ENCODE assay signal across 12 cellular contexts in the genomic region with DNA sequence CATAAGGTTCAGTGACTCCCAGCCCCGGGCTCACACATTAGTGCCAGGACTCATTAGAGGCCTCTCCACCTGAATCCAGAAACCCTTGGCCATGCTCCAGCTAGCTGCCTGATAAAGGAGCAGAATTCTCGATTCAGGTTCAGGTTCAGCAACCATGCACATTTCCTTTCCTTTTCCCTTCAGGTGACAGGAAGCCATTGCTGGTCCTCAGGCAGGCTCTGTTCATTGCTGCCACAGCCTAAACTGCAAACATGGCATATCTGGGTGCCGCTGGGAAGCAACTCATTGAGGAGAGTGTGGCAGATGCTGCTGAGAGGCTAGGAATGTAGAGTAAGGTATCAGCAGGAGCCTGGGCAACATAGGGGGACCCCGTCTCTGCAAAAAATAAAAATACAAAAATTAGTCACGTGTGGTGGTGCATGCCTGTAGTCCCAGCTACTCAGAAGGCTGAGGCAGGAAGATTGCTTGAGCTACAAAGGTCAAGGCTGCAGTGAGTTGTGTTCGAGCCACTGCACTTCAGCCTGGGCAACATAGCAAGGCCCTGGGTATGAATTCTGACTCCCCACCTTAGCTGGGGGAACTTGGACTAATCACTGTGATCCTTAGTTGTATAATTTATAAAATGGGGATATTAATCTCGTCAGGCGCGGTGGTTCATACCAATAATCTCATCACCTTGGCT.
"Had no signal": no experiment of that assay in that cellular context is flagged by ENCODE, and none has a peak within 500 bp of the region (broad histone marks: within the 10 kb centered on the region; RNA-seq: fewer than 3 reads in every experiment).

No MANE protein-coding gene starts in this region.

- H3K9me3 Mint-ChIP-seq: activated naive CD4-positive, alpha-beta T cell treated with anti-CD3 and anti-CD28 coated beads for 36 hours had no signal

- ATAC-seq: left ventricle myocardium superior had no signal

- H3K4me3 ChIP-seq: coronary artery, ovary, tibial artery, uterus had no signal

- H3K27ac ChIP-seq: coronary artery, ovary, tibial artery, uterus, WERI-Rb-1 had no signal

- H3K4me3 Mint-ChIP-seq: activated naive CD4-positive, alpha-beta T cell treated with anti-CD3 and anti-CD28 coated beads for 36 hours had no signal

- DNase-seq: activated CD4-positive, alpha-beta T cell treated with anti-CD3 and anti-CD28 coated beads for 48 hours; activated naive CD4-positive, alpha-beta T cell treated with anti-CD3 and anti-CD28 coated beads for 36 hours; caudate nucleus; effector CD4-positive, alpha-beta T cell; left ventricle myocardium superior; ovary; stimulated activated CD4-positive, alpha-beta T cell treated with anti-CD3 and anti-CD28 coated beads, Interleukin-15, amount 100 ng/mL, for 24 hours; stimulated activated CD4-positive, alpha-beta T cell treated with anti-CD3 and anti-CD28 coated beads, Interleukin-4, amount 100 ng/mL, for 24 hours; tibial artery; uterus; WERI-Rb-1 had no signal

- H3K9me3 ChIP-seq: ovary, tibial artery, uterus had no signal

- H3K36me3 ChIP-seq: ovary, tibial artery, uterus, WERI-Rb-1 had no signal

- H3K27me3 ChIP-seq: ovary, tibial artery, uterus had no signal

- H3K27ac Mint-ChIP-seq: activated naive CD4-positive, alpha-beta T cell treated with anti-CD3 and anti-CD28 coated beads for 36 hours had no signal
